ENCODE assay signal across 1 cellular context in genomic region chr11:123286761-123287160, GRCh38.
TF ChIP-seq lines count a peak whose summit lies in the region.

No MANE protein-coding gene starts in this region.

TF ChIP-seq in IMR-90, 13 proteins besides CTCF, POLR2A, EP300 and RAD21 (continued from another document):
- TF ChIP-seq RFX5 (IDR thresholded peaks at IDR 0.05; ENCODE audit: low read depth, low read length) (no peak), BHLHE40 (IDR thresholded peaks at IDR 0.05; ENCODE audit: low read depth, low read length) (no peak), MXI1 (IDR thresholded peaks at IDR 0.05; ENCODE audit: borderline replicate concordance, low read depth, low read length) (no peak), FOS (IDR thresholded peaks at IDR 0.05; ENCODE audit: low read depth, low read length) (no peak), NFE2L2 (IDR thresholded peaks at IDR 0.05; ENCODE audit: low read depth, low read length) (no peak), CEBPB (IDR thresholded peaks at IDR 0.05; ENCODE audit: low read depth, low read length) (peak; percentile 91), RCOR1 (IDR thresholded peaks at IDR 0.05; ENCODE audit: insufficient replicate concordance, low read length) (no peak)
